In genomic region chr9:37529111-37529510, GRCh38 we compare ENCODE assay signal across 1 cellular context.
TF ChIP-seq lines count a peak whose summit lies in the region.

No MANE protein-coding gene starts in this region.

TF ChIP-seq in GM12878, 131 proteins besides CTCF, POLR2A, EP300 and RAD21 (continued from another document):
- TF ChIP-seq IRF3 (IDR thresholded peaks at IDR 0.05) (no peak), FOS (IDR thresholded peaks at IDR 0.05; ENCODE audit: borderline replicate concordance, extremely low read depth, insufficient read length) (no peak), FOXM1 (IDR thresholded peaks at IDR 0.05; ENCODE audit: low read depth, low read length) (no peak), ATF7 (IDR thresholded peaks at IDR 0.05; ENCODE audit: low read depth) (peak; percentile 99), IKZF1 (conservative IDR thresholded peaks at IDR 0.05) (peak; percentile 68), BACH1 (IDR thresholded peaks at IDR 0.05; ENCODE audit: borderline replicate concordance) (peak; percentile 19; the same call in 1 of the 2 replicates), HSF1 (IDR thresholded peaks at IDR 0.05; ENCODE audit: low read depth, low read length) (no peak), BHLHE40 (IDR thresholded peaks at IDR 0.05; ENCODE audit: borderline replicate concordance in 1 of 2, low read depth in 2 of 2, low read length in 1 of 2) (peak; percentile 42 to 82; a peak in 3 of 4 replicates), EGR1 (IDR thresholded peaks at IDR 0.05; ENCODE audit: borderline replicate concordance in 1 of 2, low read depth in 2 of 2, low read length in 2 of 2) (peak in 1 of 2 experiments; percentile 54; a peak in 1 of 3 replicates), IKZF2 (IDR thresholded peaks at IDR 0.05) (peak; percentile 63 to 65; a peak in 3 of 4 replicates), PRDM15 (CRISPR knock-in tag; IDR thresholded peaks at IDR 0.05) (0 out of 2 replicates have a peak, but pooled peaks have one; percentile 36), ATF2 (IDR thresholded peaks at IDR 0.05; ENCODE audit: low read length) (peak; percentile 81), PKNOX1 (IDR thresholded peaks at IDR 0.05) (0 out of 2 replicates have a peak, but pooled peaks have one; percentile 13), PAX5 (IDR thresholded peaks at IDR 0.05; ENCODE audit: borderline replicate concordance, low read depth, low read length) (peak; percentile 83; the same call in 1 of the 2 replicates), RUNX3 (IDR thresholded peaks at IDR 0.05; ENCODE audit: low read length) (peak; percentile 64), CREB1 (IDR thresholded peaks at IDR 0.05; ENCODE audit: low read depth) (peak; percentile 94), CREM (IDR thresholded peaks at IDR 0.05; ENCODE audit: low read depth) (peak; percentile 95), MTA2 (IDR thresholded peaks at IDR 0.05; ENCODE audit: low read depth) (peak; percentile 53; the same call in 1 of the 2 replicates)
